ENCODE assay signal across 18 cellular contexts in genomic region chr6:125025164-125025854, GRCh38.
DNase-seq lines count a peak whose midpoint lies in the region; ATAC-seq and TF ChIP-seq lines count a peak whose summit lies in the region.
"Had no signal": no experiment of that assay in that cellular context is flagged by ENCODE, and none has a peak within 500 bp of the region (broad histone marks: within the 10 kb centered on the region; RNA-seq: fewer than 3 reads in every experiment).

No MANE protein-coding gene starts in this region.

- H3K4me1 Mint-ChIP-seq in WTC11 = peaks cover 14% of the 10 kb centered on the region
- H3K4me1 Mint-ChIP-seq: CD4-positive, alpha-beta memory T cell had no signal

- H3K4me2 ChIP-seq in parathyroid adenoma (ENCODE audit: low read length) = peak overlapping the region; percentile 1
- H3K4me2 ChIP-seq: GM23338 had no signal

- H3K4me1 ChIP-seq in parathyroid adenoma (peaks cover 36% of the 10 kb centered on the region), SJCRH30 (no peaks in the 10 kb centered on the region)

- DNase-seq in LNCaP clone FGC (ENCODE audit: low read depth) (peak; percentile 14), WTC11 (ENCODE audit: low spot score) (no peak), DMS53 treated with DMSO at 0.1 percent for 48 hours (lab: John Stamatoyannopoulos, UW; ENCODE audit: unreplicated experiment) (no peak), mesenteric fat pad (ENCODE audit: low spot score) (no peak), SJCRH30 (no peak)
- DNase-seq: C1 segment of cervical spinal cord; Calu3; CD4-positive, alpha-beta memory T cell; COR-L47; DMS153; DMS79; EL; GDM1; H9; HFFc6 had no signal

- H3K27ac Mint-ChIP-seq in WTC11 = peak overlapping the region; percentile 17; the same call in 1 of the 2 replicates
- H3K27ac Mint-ChIP-seq: CD4-positive, alpha-beta memory T cell; GM23338; HFFc6 had no signal

- CTCF ChIA-PET in WTC11 (lab: Charles Lee) = no interaction called here

- H3K9me3 ChIP-seq in parathyroid adenoma (ENCODE audit: control insufficient read depth, low read length) (no peaks in the 10 kb centered on the region), SJCRH30 (replicated peaks) (peaks cover 6% of the 10 kb centered on the region)

- H3K79me2 ChIP-seq in parathyroid adenoma = peaks cover 60% of the 10 kb centered on the region

- H3K36me3 ChIP-seq in parathyroid adenoma (ENCODE audit: control insufficient read depth, insufficient read depth, low read length) = no peaks in the 10 kb centered on the region
- no peaks in the 10 kb centered on the region; the same call in 1 of the 2 replicates for H3K36me3 ChIP-seq in SJCRH30

- POLR2A ChIA-PET in WTC11 (lab: Charles Lee) = no interaction called here

- H3K27me3 ChIP-seq in parathyroid adenoma (ENCODE audit: control insufficient read depth, insufficient read depth, low read length) (no peaks in the 10 kb centered on the region), SJCRH30 (no peaks in the 10 kb centered on the region)

- H3K27ac ChIP-seq in parathyroid adenoma = peak overlapping the region; percentile 33
- H3K27ac ChIP-seq in SJCRH30 = no peak overlapping the region

- H3K4me3 Mint-ChIP-seq in WTC11 = no peak overlapping the region
- H3K4me3 Mint-ChIP-seq: CD4-positive, alpha-beta memory T cell; GM23338; H9; HFFc6 had no signal

- no peak overlapping the region for H3K9ac ChIP-seq in parathyroid adenoma

- H3K4me3 ChIP-seq in LNCaP clone FGC (ENCODE audit: low read depth, low read length) (no peak overlapping the region), parathyroid adenoma (ENCODE audit: low read depth, low read length) (no peak overlapping the region), SJCRH30 (no peak overlapping the region)
- H3K4me3 ChIP-seq: GM23338 had no signal

- peaks cover 7% of the 10 kb centered on the region for H3K9me3 Mint-ChIP-seq in WTC11
- H3K9me3 Mint-ChIP-seq: GM23338, H9 had no signal

- no peak for ATAC-seq in WTC11
- ATAC-seq: GM23338, HCT116 had no signal

- H3K36me3 Mint-ChIP-seq in WTC11 = no peaks in the 10 kb centered on the region
- H3K36me3 Mint-ChIP-seq: CD4-positive, alpha-beta memory T cell had no signal

- no peaks in the 10 kb centered on the region for H3K27me3 Mint-ChIP-seq in WTC11 (ENCODE audit: low read depth)
- H3K27me3 Mint-ChIP-seq: CD4-positive, alpha-beta memory T cell had no signal

- no peak overlapping the region for H2AFZ ChIP-seq in parathyroid adenoma
- H2AFZ ChIP-seq: GM23338 had no signal

- TF ChIP-seq CTCF in LNCaP clone FGC (IDR thresholded peaks at IDR 0.05; ENCODE audit: control insufficient read depth, extremely low read depth, insufficient read depth) (no peak), WTC11 (IDR thresholded peaks at IDR 0.05) (no peak), parathyroid adenoma (IDR thresholded peaks at IDR 0.05) (no peak)

TF ChIP-seq in WTC11, 78 proteins besides CTCF, POLR2A, EP300 and RAD21 (continues in another document):
- no peak for TF ChIP-seq RELA (CRISPR knock-in tag; IDR thresholded peaks at IDR 0.05; ENCODE audit: borderline replicate concordance)
- TF ChIP-seq PRDM15 (CRISPR knock-in tag; IDR thresholded peaks at IDR 0.05) = no peak
- no peak for TF ChIP-seq NR1H2 (CRISPR knock-in tag; IDR thresholded peaks at IDR 0.05)
- TF ChIP-seq ZNF416 (CRISPR knock-in tag; IDR thresholded peaks at IDR 0.05) = no peak
- no peak for TF ChIP-seq ETV6 (CRISPR knock-in tag; IDR thresholded peaks at IDR 0.05)
- no peak for TF ChIP-seq OVOL2 (CRISPR knock-in tag; IDR thresholded peaks at IDR 0.05; ENCODE audit: borderline replicate concordance)
- TF ChIP-seq STAT6 (CRISPR knock-in tag; conservative IDR thresholded peaks at IDR 0.05; ENCODE audit: low read depth) = no peak
- no peak for TF ChIP-seq ZNF232 (CRISPR knock-in tag; IDR thresholded peaks at IDR 0.05)
- TF ChIP-seq, protein P1, sequence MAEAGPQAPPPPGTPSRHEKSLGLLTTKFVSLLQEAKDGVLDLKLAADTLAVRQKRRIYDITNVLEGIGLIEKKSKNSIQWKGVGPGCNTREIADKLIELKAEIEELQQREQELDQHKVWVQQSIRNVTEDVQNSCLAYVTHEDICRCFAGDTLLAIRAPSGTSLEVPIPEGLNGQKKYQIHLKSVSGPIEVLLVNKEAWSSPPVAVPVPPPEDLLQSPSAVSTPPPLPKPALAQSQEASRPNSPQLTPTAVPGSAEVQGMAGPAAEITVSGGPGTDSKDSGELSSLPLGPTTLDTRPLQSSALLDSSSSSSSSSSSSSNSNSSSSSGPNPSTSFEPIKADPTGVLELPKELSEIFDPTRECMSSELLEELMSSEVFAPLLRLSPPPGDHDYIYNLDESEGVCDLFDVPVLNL (CRISPR knock-in tag; IDR thresholded peaks at IDR 0.05; ENCODE audit: borderline replicate concordance, low read depth) = no peak
- no peak for TF ChIP-seq IRF2 (CRISPR knock-in tag; IDR thresholded peaks at IDR 0.05; ENCODE audit: borderline replicate concordance, low read depth)
- TF ChIP-seq ELF4 (CRISPR knock-in tag; IDR thresholded peaks at IDR 0.05; ENCODE audit: low read depth) = no peak
- TF ChIP-seq PREB (CRISPR knock-in tag; IDR thresholded peaks at IDR 0.05; ENCODE audit: borderline replicate concordance) = no peak
- TF ChIP-seq, protein P2, sequence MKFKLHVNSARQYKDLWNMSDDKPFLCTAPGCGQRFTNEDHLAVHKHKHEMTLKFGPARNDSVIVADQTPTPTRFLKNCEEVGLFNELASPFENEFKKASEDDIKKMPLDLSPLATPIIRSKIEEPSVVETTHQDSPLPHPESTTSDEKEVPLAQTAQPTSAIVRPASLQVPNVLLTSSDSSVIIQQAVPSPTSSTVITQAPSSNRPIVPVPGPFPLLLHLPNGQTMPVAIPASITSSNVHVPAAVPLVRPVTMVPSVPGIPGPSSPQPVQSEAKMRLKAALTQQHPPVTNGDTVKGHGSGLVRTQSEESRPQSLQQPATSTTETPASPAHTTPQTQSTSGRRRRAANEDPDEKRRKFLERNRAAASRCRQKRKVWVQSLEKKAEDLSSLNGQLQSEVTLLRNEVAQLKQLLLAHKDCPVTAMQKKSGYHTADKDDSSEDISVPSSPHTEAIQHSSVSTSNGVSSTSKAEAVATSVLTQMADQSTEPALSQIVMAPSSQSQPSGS (CRISPR knock-in tag; IDR thresholded peaks at IDR 0.05; ENCODE audit: borderline replicate concordance, low read depth) = no peak
- TF ChIP-seq MXD4 (CRISPR knock-in tag; IDR thresholded peaks at IDR 0.05; ENCODE audit: borderline replicate concordance) = no peak
